10 cellular contexts compared by ENCODE assay signal in genomic region chr12:88334271-88334670, GRCh38.
DNase-seq lines count a peak whose midpoint lies in the region; ATAC-seq and TF ChIP-seq lines count a peak whose summit lies in the region.
"Had no signal": no experiment of that assay in that cellular context is flagged by ENCODE, and none has a peak within 500 bp of the region (broad histone marks: within the 10 kb centered on the region; RNA-seq: fewer than 3 reads in every experiment).

No MANE protein-coding gene starts in this region.

- no peaks in the 10 kb centered on the region for H3K36me3 Mint-ChIP-seq in activated T-cell treated with anti-CD3 and anti-CD28 coated beads, Interleukin-2, amount 50 U/mL, for 24 hours (ENCODE audit: low read depth)

- no peaks in the 10 kb centered on the region for H3K36me3 ChIP-seq in RWPE2 (ENCODE audit: low read depth)

- no peak overlapping the region for H3K4me3 Mint-ChIP-seq in activated T-cell treated with anti-CD3 and anti-CD28 coated beads, Interleukin-2, amount 50 U/mL, for 24 hours

- H3K4me1 ChIP-seq in RWPE2 (ENCODE audit: insufficient read depth, poor library complexity, severe bottlenecking) = peaks cover 28% of the 10 kb centered on the region

- ATAC-seq in HG03039 (IDR thresholded peaks at IDR 0.05; ENCODE audit: unreplicated experiment) (peak; percentile 60), RWPE2 (ENCODE audit: low read depth) (peak; percentile 99), GM19324 (IDR thresholded peaks at IDR 0.05; ENCODE audit: low FRiP score, unreplicated experiment) (no peak), GM18520 (IDR thresholded peaks at IDR 0.05; ENCODE audit: unreplicated experiment) (no peak)

- TF ChIP-seq CTCF in GM12865 (IDR thresholded peaks at IDR 0.05; ENCODE audit: insufficient read depth, low read depth, low read length, missing control alignments) = no peak
- no peak for TF ChIP-seq CTCF in RWPE2 (IDR thresholded peaks at IDR 0.05; ENCODE audit: poor library complexity, severe bottlenecking)

- no peak overlapping the region for H3K27ac Mint-ChIP-seq in activated T-cell treated with anti-CD3 and anti-CD28 coated beads, Interleukin-2, amount 50 U/mL, for 24 hours

- peak overlapping the region; percentile 68 for H3K27ac ChIP-seq in RWPE2 (ENCODE audit: poor library complexity, severe bottlenecking)

- H3K27me3 Mint-ChIP-seq in activated T-cell treated with anti-CD3 and anti-CD28 coated beads, Interleukin-2, amount 50 U/mL, for 24 hours = no peaks in the 10 kb centered on the region

- H3K4me3 ChIP-seq in GM12865 (ENCODE audit: low read depth, low read length) = no peak overlapping the region
- H3K4me3 ChIP-seq in RWPE2 (ENCODE audit: severe bottlenecking) = no peak overlapping the region

- no peaks in the 10 kb centered on the region for H3K27me3 ChIP-seq in RWPE2 (ENCODE audit: insufficient read depth, poor library complexity, severe bottlenecking)

- H3K9me3 ChIP-seq in RWPE2 (ENCODE audit: severe bottlenecking) = no peaks in the 10 kb centered on the region

- no peaks in the 10 kb centered on the region for H3K9me3 Mint-ChIP-seq in activated T-cell treated with anti-CD3 and anti-CD28 coated beads, Interleukin-2, amount 50 U/mL, for 24 hours

- DNase-seq in GM12865 (ENCODE audit: low read depth) (peak; percentile 67), RWPE2 (ENCODE audit: low spot score) (peak; percentile 72), iPS DF 19.7 (ENCODE audit: low read depth, low spot score) (peak; percentile 1)
- DNase-seq in activated CD4-positive, CD25-positive, alpha-beta regulatory T cell (lab: John Stamatoyannopoulos, UW) = no peak
- DNase-seq in activated T-cell treated with anti-CD3 and anti-CD28 coated beads, Interleukin-2, amount 50 U/mL, for 24 hours = no peak
- DNase-seq: activated T-cell treated with anti-CD3 and anti-CD28 coated beads, Interleukin-2, amount 50 U/mL, for 1 hour; H7 had no signal

- H3K4me1 Mint-ChIP-seq in activated T-cell treated with anti-CD3 and anti-CD28 coated beads, Interleukin-2, amount 50 U/mL, for 24 hours (ENCODE audit: low read depth) = no peaks in the 10 kb centered on the region

Comparison
In these comparisons a context has a peak if more than half of its experiments do, and no peak if none do; other contexts are left out.
1. DNase-seq: peak in GM12865 (single experiment), RWPE2 (single experiment) and iPS DF 19.7 (single experiment); none in activated CD4-positive, CD25-positive, alpha-beta regulatory T cell (0 of 4) and activated T-cell treated with anti-CD3 and anti-CD28 coated beads, Interleukin-2, amount 50 U/mL, for 24 hours (single experiment).
2. ATAC-seq: peak in HG03039 (single experiment) and RWPE2 (single experiment); none in GM19324 (single experiment) and GM18520 (single experiment).